8 cellular contexts compared by ENCODE assay signal in the genomic region with DNA sequence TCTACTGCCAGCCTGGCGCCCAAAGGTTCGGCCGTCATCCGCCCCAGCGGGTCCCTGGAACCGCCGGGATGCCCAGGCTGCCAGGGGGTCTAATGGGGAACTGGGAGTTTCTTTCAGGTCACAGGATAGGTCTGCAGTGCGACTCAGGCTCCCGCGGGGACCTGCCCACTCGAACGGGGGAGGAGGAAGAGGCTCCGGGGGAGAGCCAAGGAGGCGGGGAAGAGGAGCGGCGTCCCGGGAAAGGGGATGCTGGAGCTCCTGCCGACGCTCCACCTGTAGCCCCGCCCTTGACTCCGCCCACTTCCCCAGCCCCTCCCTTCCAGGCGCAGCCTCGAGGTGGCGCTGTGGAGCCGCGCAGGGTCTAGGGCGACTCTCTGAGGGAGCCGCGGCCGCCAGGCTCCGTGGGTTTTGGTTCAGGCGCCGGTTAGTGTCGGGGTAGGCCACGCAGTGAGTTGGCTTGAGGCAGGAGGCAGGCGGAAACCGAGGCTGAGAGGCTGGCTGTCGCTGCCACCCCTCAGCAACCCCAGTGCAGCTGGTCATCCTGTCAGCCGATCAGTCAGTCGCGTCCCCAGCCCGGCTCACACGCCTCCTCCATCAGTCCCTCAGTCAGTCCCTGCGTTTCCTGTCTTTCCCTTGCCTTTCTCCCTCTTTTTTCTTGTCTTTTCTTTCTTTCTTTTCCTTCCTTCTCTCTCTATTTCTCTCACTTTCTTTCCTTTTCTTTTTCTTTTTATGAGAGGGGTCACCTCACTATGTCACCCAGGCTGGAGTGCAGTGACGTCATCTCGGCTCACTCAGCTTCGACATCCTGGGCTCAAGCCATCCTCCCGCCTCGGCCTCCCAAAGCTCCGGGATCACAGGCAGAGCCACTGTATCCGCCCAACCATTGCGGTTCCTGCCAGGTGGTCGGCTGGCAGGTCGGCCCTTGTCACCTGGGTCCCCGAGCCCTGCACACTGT. TPM values are rescaled to one million over a fixed set of nuclear protein-coding genes. Genes with fewer than 3 reads are reported as not detected.
DNase-seq lines count a peak whose midpoint lies in the region; ATAC-seq and TF ChIP-seq lines count a peak whose summit lies in the region.

No MANE protein-coding gene starts in this region.

- H3K9ac ChIP-seq in BLaER1 treated with 17β-estradiol and CSF1 and Interleukin-3, amounts not matched to agents 10 nM and 100 nM: peak overlapping the region; percentile 50 to 74 (median 62); a peak in 21 of 22 replicates
- peak overlapping the region; percentile 47 for H3K9ac ChIP-seq in Karpas-422 (ENCODE audit: low read length)
- H3K9ac ChIP-seq in stomach smooth muscle (ENCODE audit: low read length in 2 of 2): peak overlapping the region; percentile 55 to 68

- H3K4me1 ChIP-seq in BLaER1 treated with 17β-estradiol and CSF1 and Interleukin-3, amounts not matched to agents 10 nM and 100 nM: peaks cover 4 to 21% (median 18%) of the 10 kb centered on the region in 10 experiments; a peak in 18 of 20 replicates
- H3K4me1 ChIP-seq in Karpas-422 (ENCODE audit: low read length): peaks cover 11% of the 10 kb centered on the region
- H3K4me1 ChIP-seq in foreskin keratinocyte: no peaks in the 10 kb centered on the region
- H3K4me1 ChIP-seq in neuron (ENCODE audit: insufficient read depth, low read length): peaks cover 4% of the 10 kb centered on the region
- H3K4me1 ChIP-seq in stomach smooth muscle (ENCODE audit: control insufficient read depth, insufficient read depth, low read length): peaks cover 11% of the 10 kb centered on the region

- H4K20me1 ChIP-seq in BLaER1 treated with 17β-estradiol and CSF1 and Interleukin-3, amounts not matched to agents 10 nM and 100 nM: no peaks in the 10 kb centered on the region; a peak in 1 of 22 replicates
- no peaks in the 10 kb centered on the region for H4K20me1 ChIP-seq in Karpas-422 (ENCODE audit: insufficient read depth, low read depth, low read length)

- H3K27ac ChIP-seq in BLaER1 treated with 17β-estradiol and CSF1 and Interleukin-3, amounts not matched to agents 10 nM and 100 nM: peak overlapping the region in 9 of 11 experiments; percentile 3 to 60 (median 42); a peak in 15 of 22 replicates
- H3K27ac ChIP-seq in Karpas-422 (ENCODE audit: low read length) (no peak overlapping the region), foreskin keratinocyte (peak overlapping the region; percentile 27), stomach smooth muscle (ENCODE audit: low read length) (no peak overlapping the region)

- peak overlapping the region; percentile 90 to 98 (median 93) for H3K4me2 ChIP-seq in BLaER1 treated with 17β-estradiol and CSF1 and Interleukin-3, amounts not matched to agents 10 nM and 100 nM
- H3K4me2 ChIP-seq in Karpas-422 (ENCODE audit: low read depth, low read length, poor library complexity, severe bottlenecking): peak overlapping the region; percentile 80

- no peaks in the 10 kb centered on the region for H3K9me3 ChIP-seq in BLaER1 treated with 17β-estradiol and CSF1 and Interleukin-3, amounts not matched to agents 10 nM and 100 nM (replicated peaks in 1 of 11)
- H3K9me3 ChIP-seq in Karpas-422 (ENCODE audit: low read length) (no peaks in the 10 kb centered on the region), neuron (ENCODE audit: low read length) (no peaks in the 10 kb centered on the region), stomach smooth muscle (ENCODE audit: control insufficient read depth in 2 of 2, low read length in 2 of 2) (no peaks in the 10 kb centered on the region)

- no peaks in the 10 kb centered on the region for H3K36me3 ChIP-seq in BLaER1 treated with 17β-estradiol and CSF1 and Interleukin-3, amounts not matched to agents 10 nM and 100 nM
- no peaks in the 10 kb centered on the region for H3K36me3 ChIP-seq in Karpas-422 (ENCODE audit: insufficient read depth, low read length)
- H3K36me3 ChIP-seq in neuron (ENCODE audit: insufficient read depth, low read length): no peaks in the 10 kb centered on the region
- no peaks in the 10 kb centered on the region for H3K36me3 ChIP-seq in stomach smooth muscle (ENCODE audit: control insufficient read depth in 2 of 2, insufficient read depth in 2 of 2, low read length in 2 of 2)

- peak overlapping the region; percentile 74; the same call in 1 of the 2 replicates for H2AFZ ChIP-seq in Karpas-422 (ENCODE audit: low read length)
- H2AFZ ChIP-seq in neuron (ENCODE audit: low read depth, low read length): peak overlapping the region; percentile 12

- peak overlapping the region; percentile 49 to 72 (median 60) for H3K4me3 ChIP-seq in BLaER1 treated with 17β-estradiol and CSF1 and Interleukin-3, amounts not matched to agents 10 nM and 100 nM
- H3K4me3 ChIP-seq in Karpas-422 (ENCODE audit: low read length): peak overlapping the region; percentile 61
- H3K4me3 ChIP-seq in neuron (ENCODE audit: low read length): peak overlapping the region; percentile 32
- H3K4me3 ChIP-seq in stomach smooth muscle (ENCODE audit: low read length in 2 of 2): peak overlapping the region; percentile 63 to 75

- peak; percentile 99 for TF ChIP-seq CTCF in foreskin keratinocyte (conservative IDR thresholded peaks at IDR 0.05)

- peak; percentile 91 for DNase-seq in Karpas-422
- DNase-seq in SHP77 (lab: John Stamatoyannopoulos, UW): peak; percentile 70 to 80
- DNase-seq in activated gamma-delta T cell treated with Interleukin-2 at 50 U/mL for 16 hours: peak; percentile 84
- peak; percentile 51 to 73 for DNase-seq in foreskin keratinocyte

- no peaks in the 10 kb centered on the region for H3K79me2 ChIP-seq in Karpas-422 (ENCODE audit: low read length)

- H3K9me2 ChIP-seq in Karpas-422 (replicated peaks; ENCODE audit: insufficient read depth, low read length): no peaks in the 10 kb centered on the region

- ATAC-seq in GM19395 (IDR thresholded peaks at IDR 0.05; ENCODE audit: unreplicated experiment) (peak; percentile 72), foreskin keratinocyte (peak; percentile 80)

- no peaks in the 10 kb centered on the region for H3K27me3 ChIP-seq in BLaER1 treated with 17β-estradiol and CSF1 and Interleukin-3, amounts not matched to agents 10 nM and 100 nM
- no peaks in the 10 kb centered on the region for H3K27me3 ChIP-seq in Karpas-422 (ENCODE audit: low read length)
- no peaks in the 10 kb centered on the region for H3K27me3 ChIP-seq in foreskin keratinocyte
- no peaks in the 10 kb centered on the region for H3K27me3 ChIP-seq in neuron (ENCODE audit: insufficient read depth, low read length)
- no peaks in the 10 kb centered on the region for H3K27me3 ChIP-seq in stomach smooth muscle (ENCODE audit: control insufficient read depth in 1 of 2, insufficient read depth in 2 of 2, low read length in 2 of 2)

RNA-seq across cellular contexts. Expression of a gene that starts 26.4 kb away (rescaled TPM):
- 38.5 and 51.7 TPM in 2 replicates for total RNA-seq in Karpas-422 (2014; rRNA removed; shearing (Covaris generic); ENCODE audit: low replicate concordance)
- 185 and 195 TPM in 2 replicates for total RNA-seq in foreskin keratinocyte
- polyA plus RNA-seq in foreskin keratinocyte: 134 and 152 TPM in 2 replicates

Comparison
In these comparisons a context has a peak if more than half of its experiments do, and no peak if none do; other contexts are left out.
1. H3K27ac ChIP-seq: peak in BLaER1 treated with 17β-estradiol and CSF1 and Interleukin-3, amounts not matched to agents 10 nM and 100 nM (9 of 11) and foreskin keratinocyte (single experiment); none in Karpas-422 (single experiment) and stomach smooth muscle (single experiment).
2. Peak in every context shown above with its lines, with median percentiles within 50 percentile points of each other: H3K4me3 ChIP-seq, H3K9ac ChIP-seq and DNase-seq.